In genomic region chr3:22372292-22372949, GRCh38 we compare ENCODE assay signal across 9 cellular contexts.
A peak's percentile ranks its signal among the peaks of the same experiment; 100 is the strongest.
DNase-seq lines count a peak whose midpoint lies in the region; ATAC-seq and TF ChIP-seq lines count a peak whose summit lies in the region.
"Had no signal": no experiment of that assay in that cellular context is flagged by ENCODE, and none has a peak within 500 bp of the region (broad histone marks: within the 10 kb centered on the region; RNA-seq: fewer than 3 reads in every experiment).

No MANE protein-coding gene starts in this region.

- CTCF ChIA-PET in HEK293 (lab: Yijun Ruan, JAX) = interaction anchor here (0.6 kb wide), 1 partner anchor 1892 kb away, joined by 3 read pairs; no protein-coding TSS in a partner anchor

- H3K9ac ChIP-seq in iPS-15b (ENCODE audit: low read depth, low read length) = peak overlapping the region; percentile 47

- H3K4me1 ChIP-seq in HEK293 (ENCODE audit: control insufficient read depth, insufficient read depth, low read length) (no peaks in the 10 kb centered on the region), iPS-15b (ENCODE audit: control insufficient read depth, insufficient read depth, low read length) (peaks cover 5% of the 10 kb centered on the region)

- H3K9me3 ChIP-seq in HEK293 (ENCODE audit: control insufficient read depth, insufficient read depth, low read depth, low read length) = no peaks in the 10 kb centered on the region
- no peaks in the 10 kb centered on the region for H3K9me3 ChIP-seq in iPS-15b (ENCODE audit: control insufficient read depth, insufficient read depth, low read length)

- peaks cover 25% of the 10 kb centered on the region for H3K27me3 Mint-ChIP-seq in activated T-cell treated with anti-CD3 and anti-CD28 coated beads, Interleukin-2, amount 50 U/mL, for 24 hours

- POLR2A ChIA-PET in HEK293 (lab: Yijun Ruan, JAX) = no interaction called here

- no peaks in the 10 kb centered on the region for H3K4me1 Mint-ChIP-seq in activated T-cell treated with anti-CD3 and anti-CD28 coated beads, Interleukin-2, amount 50 U/mL, for 24 hours (ENCODE audit: low read depth)
- H3K4me1 Mint-ChIP-seq: activated naive CD4-positive, alpha-beta T cell treated with anti-CD3 and anti-CD28 coated beads, Interleukin-2, amount 50 U/mL, for 24 hours had no signal

- peak; percentile 41 for DNase-seq in astrocyte of the hippocampus (ENCODE audit: low read depth, low spot score)
- DNase-seq in NCI-H446 (lab: John Stamatoyannopoulos, UW) = no peak
- DNase-seq in activated T-cell treated with anti-CD3 and anti-CD28 coated beads, Interleukin-2, amount 50 U/mL, for 24 hours = no peak
- DNase-seq: T-helper 9 cell had no signal

- H3K4me3 ChIP-seq in HEK293 (ENCODE audit: low read depth, low read length) (peak overlapping the region; percentile 27), iPS-15b (ENCODE audit: low read depth, low read length) (peak overlapping the region; percentile 54), skin epidermis (peak overlapping the region in 4 of 7 experiments; percentile 5 to 16 (median 15))

- H3K9me3 Mint-ChIP-seq in activated T-cell treated with anti-CD3 and anti-CD28 coated beads, Interleukin-2, amount 50 U/mL, for 24 hours = peaks cover 2% of the 10 kb centered on the region

- no peaks in the 10 kb centered on the region for H3K36me3 Mint-ChIP-seq in activated T-cell treated with anti-CD3 and anti-CD28 coated beads, Interleukin-2, amount 50 U/mL, for 24 hours (ENCODE audit: low read depth)
- H3K36me3 Mint-ChIP-seq: activated naive CD4-positive, alpha-beta T cell treated with anti-CD3 and anti-CD28 coated beads, Interleukin-2, amount 50 U/mL, for 24 hours had no signal

- no peak for TF ChIP-seq CTCF in HEK293 (tag by site-specific recombination; IDR thresholded peaks at IDR 0.05)

- no peak overlapping the region for H3K27ac Mint-ChIP-seq in activated T-cell treated with anti-CD3 and anti-CD28 coated beads, Interleukin-2, amount 50 U/mL, for 24 hours
- H3K27ac Mint-ChIP-seq: activated naive CD4-positive, alpha-beta T cell treated with anti-CD3 and anti-CD28 coated beads, Interleukin-2, amount 50 U/mL, for 24 hours had no signal

- H3K36me3 ChIP-seq in HEK293 (ENCODE audit: control insufficient read depth in 2 of 2, insufficient read depth in 1 of 2, low read length in 2 of 2) (no peaks in the 10 kb centered on the region), iPS-15b (ENCODE audit: control insufficient read depth, insufficient read depth, low read length) (no peaks in the 10 kb centered on the region)

- no peak for ATAC-seq in HG03045 (IDR thresholded peaks at IDR 0.05; ENCODE audit: unreplicated experiment)

- H3K27ac ChIP-seq in HEK293 (ENCODE audit: extremely low read depth, low read depth, low read length) (no peak overlapping the region), skin epidermis (no peak overlapping the region)

- peaks cover 38% of the 10 kb centered on the region for H3K27me3 ChIP-seq in iPS-15b (ENCODE audit: control insufficient read depth, insufficient read depth, low read length)

- H3K4me3 Mint-ChIP-seq in activated T-cell treated with anti-CD3 and anti-CD28 coated beads, Interleukin-2, amount 50 U/mL, for 24 hours = no peak overlapping the region
- H3K4me3 Mint-ChIP-seq: activated naive CD4-positive, alpha-beta T cell treated with anti-CD3 and anti-CD28 coated beads, Interleukin-2, amount 50 U/mL, for 24 hours had no signal

TF ChIP-seq in HEK293, 187 proteins besides CTCF, POLR2A, EP300 and RAD21:
- TF ChIP-seq ZBTB1 (tag by site-specific recombination; IDR thresholded peaks at IDR 0.05) = no peak
- no peak for TF ChIP-seq ZNF341 (tag by site-specific recombination; IDR thresholded peaks at IDR 0.05; ENCODE audit: low read depth)
- TF ChIP-seq PRDM6 (tag by site-specific recombination; IDR thresholded peaks at IDR 0.05) = no peak
- TF ChIP-seq GFI1B (tag by site-specific recombination; IDR thresholded peaks at IDR 0.05) = no peak
- TF ChIP-seq SCRT1 (tag by site-specific recombination; IDR thresholded peaks at IDR 0.05; ENCODE audit: borderline replicate concordance) = no peak
- no peak for TF ChIP-seq ZNF10 (tag by site-specific recombination; IDR thresholded peaks at IDR 0.05)
- TF ChIP-seq ZNF76 (tag by site-specific recombination; IDR thresholded peaks at IDR 0.05; ENCODE audit: borderline replicate concordance, low read depth) = no peak
- no peak for TF ChIP-seq ZNF626 (tag by site-specific recombination; IDR thresholded peaks at IDR 0.05)
- no peak for TF ChIP-seq ZSCAN4 (tag by site-specific recombination; IDR thresholded peaks at IDR 0.05)
- no peak for TF ChIP-seq ZBTB7A (tag by site-specific recombination; IDR thresholded peaks at IDR 0.05; ENCODE audit: low read depth)
- TF ChIP-seq ZNF48 (tag by site-specific recombination; IDR thresholded peaks at IDR 0.05) = no peak
- TF ChIP-seq INSM2 (tag by site-specific recombination; IDR thresholded peaks at IDR 0.05) = no peak
